ENCODE assay signal across 8 cellular contexts in genomic region chr2:201233192-201234166, GRCh38. TPM values are rescaled to one million over a fixed set of nuclear protein-coding genes. Genes with fewer than 3 reads are reported as not detected.
A peak's percentile ranks its signal among the peaks of the same experiment; 100 is the strongest.
DNase-seq lines count a peak whose midpoint lies in the region; ATAC-seq and TF ChIP-seq lines count a peak whose summit lies in the region.

No MANE protein-coding gene starts in this region.

- CTCF ChIA-PET in Caco-2 (lab: Charles Lee) = interaction anchor here (0.6 to 2.7 kb wide), 14 partner anchors 24 to 467 kb away, joined by 3 to 76 read pairs (median 6); partner anchors contain the start of genes CASP10, STRADB and TRAK2
- CTCF ChIA-PET in activated CD8-positive, alpha-beta memory T cell treated with anti-CD3 and anti-CD28 coated beads, Interleukin-2, amount 10 ng/mL, durations not matched to agents 7 days and 5 days (lab: Charles Lee) = interaction anchor here (0.6 to 4.6 kb wide), 34 partner anchors 9 to 430 kb away, joined by 3 to 166 read pairs (median 8); partner anchors contain the start of genes CASP10, CASP8, CFLAR and CLK1

- ATAC-seq in GM19467 (IDR thresholded peaks at IDR 0.05; ENCODE audit: unreplicated experiment) (peak; percentile 90), HG03571 (IDR thresholded peaks at IDR 0.05; ENCODE audit: unreplicated experiment) (peak; percentile 85), psoas muscle (peak; percentile 49 to 72 (median 58))
- peak; percentile 91 for ATAC-seq in activated CD8-positive, alpha-beta memory T cell treated with anti-CD3 and anti-CD28 coated beads, Interleukin-2, amount 10 ng/mL, durations not matched to agents 7 days and 5 days

- H3K4me3 Mint-ChIP-seq in Caco-2 (ENCODE audit: unreplicated experiment) = peak overlapping the region; percentile 98
- peak overlapping the region; percentile 96 for H3K4me3 Mint-ChIP-seq in activated CD8-positive, alpha-beta memory T cell treated with anti-CD3 and anti-CD28 coated beads, Interleukin-2, amount 10 ng/mL, durations not matched to agents 7 days and 5 days

- peak overlapping the region; percentile 39 for H3K4me2 ChIP-seq in fibroblast of lung (ENCODE audit: extremely low read depth, insufficient read depth, low read length)

- H3K9ac ChIP-seq in fibroblast of lung (ENCODE audit: insufficient read depth, low read length) = no peak overlapping the region

- no peaks in the 10 kb centered on the region for H3K9me3 ChIP-seq in Caco-2
- H3K9me3 ChIP-seq in fibroblast of lung (ENCODE audit: control insufficient read depth, insufficient read depth, low read depth, low read length) = no peaks in the 10 kb centered on the region
- no peaks in the 10 kb centered on the region for H3K9me3 ChIP-seq in psoas muscle

- H3K36me3 ChIP-seq in Caco-2 (ENCODE audit: control insufficient read depth, insufficient read depth, low read length) = no peaks in the 10 kb centered on the region
- no peaks in the 10 kb centered on the region for H3K36me3 ChIP-seq in fibroblast of lung (ENCODE audit: control insufficient read depth, insufficient read depth, low read length)
- H3K36me3 ChIP-seq in psoas muscle (ENCODE audit: insufficient read depth in 1 of 2, low read depth in 1 of 2) = no peaks in the 10 kb centered on the region

- BruUV-seq in Caco-2 (replicated peaks; lab: Mats Ljungman, UMichigan) = TSS peak; percentile 64

- 69 to 74% (median 70%) methylated on average over 17 of the region's 17 CpGs for WGBS in psoas muscle, 3 donors

- intact Hi-C loops in Caco-2 (cut with micrococcal nuclease; ENCODE audit: unreplicated experiment) = loop anchor here (1.0 to 10.0 kb wide), 4 partner anchors 75 to 411 kb away; partner anchors contain the start of genes HYCC2 and TMEM237
- intact Hi-C loops in psoas muscle (cut with DNase I) = loop anchor here in 1 of 2 donors (5.0 kb wide), 1 partner anchor 51 kb away; the partner anchor contains the start of gene CASP10

- H3K4me3 ChIP-seq in Caco-2 (ENCODE audit: low read depth, low read length) (peak overlapping the region; percentile 71), fibroblast of lung (replicated peaks in 1 of 4; ENCODE audit: control extremely low read depth in 1 of 4, insufficient read depth in 1 of 4, low read depth in 3 of 4, low read length in 4 of 4) (no peak overlapping the region), psoas muscle (peak overlapping the region; percentile 45)

- no peaks in the 10 kb centered on the region for H3K9me3 Mint-ChIP-seq in Caco-2 (ENCODE audit: unreplicated experiment)
- no peaks in the 10 kb centered on the region for H3K9me3 Mint-ChIP-seq in activated CD8-positive, alpha-beta memory T cell treated with anti-CD3 and anti-CD28 coated beads, Interleukin-2, amount 10 ng/mL, durations not matched to agents 7 days and 5 days (ENCODE audit: low read depth)

- no peak for TF ChIP-seq CTCF in Caco-2 (IDR thresholded peaks at IDR 0.05; ENCODE audit: insufficient read depth in 1 of 2, low read depth in 1 of 2, low read length in 1 of 2, severe bottlenecking in 1 of 2, unreplicated experiment in 1 of 2)
- TF ChIP-seq CTCF in fibroblast of lung (conservative IDR thresholded peaks at IDR 0.05 in 1 of 2, IDR thresholded peaks at IDR 0.05 in 1 of 2; ENCODE audit: low read depth in 1 of 2, low read length in 2 of 2) = no peak
- no peak for TF ChIP-seq CTCF in psoas muscle (IDR thresholded peaks at IDR 0.05)

- H3K79me2 ChIP-seq in fibroblast of lung (ENCODE audit: control insufficient read depth, insufficient read depth, low read length) = no peaks in the 10 kb centered on the region

- H3K27ac ChIP-seq in fibroblast of lung (ENCODE audit: insufficient read depth, low read length) (no peak overlapping the region), psoas muscle (peak overlapping the region; percentile 13)

- no peaks in the 10 kb centered on the region for H3K27me3 Mint-ChIP-seq in Caco-2 (ENCODE audit: insufficient read depth, unreplicated experiment)
- no peaks in the 10 kb centered on the region for H3K27me3 Mint-ChIP-seq in activated CD8-positive, alpha-beta memory T cell treated with anti-CD3 and anti-CD28 coated beads, Interleukin-2, amount 10 ng/mL, durations not matched to agents 7 days and 5 days

- no peaks in the 10 kb centered on the region for H4K20me1 ChIP-seq in fibroblast of lung (ENCODE audit: control insufficient read depth, extremely low read depth, insufficient read depth, low read length)

- DNase-seq in Caco-2 = peak; percentile 89 to 92
- DNase-seq in NK-92 treated with Interleukin-12 subunit alpha and Interleukin-12 subunit beta, amount 100 ng/mL, for 24 hours (lab: John Stamatoyannopoulos, UW) = peak; percentile 75
- DNase-seq in activated CD8-positive, alpha-beta memory T cell treated with anti-CD3 and anti-CD28 coated beads, Interleukin-2, amount 10 ng/mL, durations not matched to agents 7 days and 5 days = peak; percentile 95
- peak; percentile 5 to 27 for DNase-seq in fibroblast of lung (ENCODE audit: low read depth in 2 of 2)
- peak in 1 of 2 donors; percentile 42 for DNase-seq in psoas muscle
- no peak for DNase-seq in NCI-H1092 treated with DMSO at 0.1 percent for 48 hours (lab: John Stamatoyannopoulos, UW)

- peak overlapping the region; percentile 51 for H2AFZ ChIP-seq in fibroblast of lung (ENCODE audit: low read length)

- peaks cover 11% of the 10 kb centered on the region for H3K36me3 Mint-ChIP-seq in Caco-2 (ENCODE audit: insufficient read depth, unreplicated experiment)
- peaks cover 30% of the 10 kb centered on the region for H3K36me3 Mint-ChIP-seq in activated CD8-positive, alpha-beta memory T cell treated with anti-CD3 and anti-CD28 coated beads, Interleukin-2, amount 10 ng/mL, durations not matched to agents 7 days and 5 days

- POLR2A ChIA-PET in Caco-2 (lab: Charles Lee) = interaction anchor here (0.5 to 1.7 kb wide), 7 partner anchors 14 to 805 kb away, joined by 3 to 13 read pairs (median 3); partner anchors contain the start of genes CASP10 and STRADB

- peaks cover 6% of the 10 kb centered on the region for H3K4me1 ChIP-seq in Caco-2
- H3K4me1 ChIP-seq in fibroblast of lung (ENCODE audit: control insufficient read depth, extremely low read depth, insufficient read depth, low read length) = peaks cover 10% of the 10 kb centered on the region
- peaks cover 3% of the 10 kb centered on the region for H3K4me1 ChIP-seq in psoas muscle

- H3K4me1 Mint-ChIP-seq in Caco-2 (ENCODE audit: low read depth, unreplicated experiment) = peaks cover 11% of the 10 kb centered on the region
- peaks cover 56% of the 10 kb centered on the region for H3K4me1 Mint-ChIP-seq in activated CD8-positive, alpha-beta memory T cell treated with anti-CD3 and anti-CD28 coated beads, Interleukin-2, amount 10 ng/mL, durations not matched to agents 7 days and 5 days

- H3K27me3 ChIP-seq in Caco-2 (replicated peaks; ENCODE audit: control insufficient read depth, insufficient read depth, low read length) (no peaks in the 10 kb centered on the region), fibroblast of lung (ENCODE audit: control insufficient read depth, insufficient read depth, low read length) (no peaks in the 10 kb centered on the region), psoas muscle (ENCODE audit: insufficient read depth in 3 of 3, low read length in 2 of 3) (no peaks in the 10 kb centered on the region)

- peak overlapping the region; percentile 95 for H3K27ac Mint-ChIP-seq in Caco-2 (ENCODE audit: unreplicated experiment)
- H3K27ac Mint-ChIP-seq in activated CD8-positive, alpha-beta memory T cell treated with anti-CD3 and anti-CD28 coated beads, Interleukin-2, amount 10 ng/mL, durations not matched to agents 7 days and 5 days = peak overlapping the region; percentile 98

RNA-seq across cellular contexts. Expression of gene CASP8, which starts 26.9 kb away (rescaled TPM):
- 32.1 and 33.4 TPM in 2 replicates for total RNA-seq in Caco-2 (2022)
- 10 to 100 TPM; 77.3 to 90.0 TPM for total RNA-seq in activated CD8-positive, alpha-beta memory T cell treated with anti-CD3 and anti-CD28 coated beads, Interleukin-2, amount 10 ng/mL, durations not matched to agents 7 days and 5 days
- total RNA-seq in fibroblast of lung = 31.5 and 38.3 TPM in 2 replicates
- 19.7 and 22.6 TPM in 2 replicates for polyA plus RNA-seq in fibroblast of lung
- polyA plus RNA-seq in fibroblast of lung (2012) = 12.6 and 15.2 TPM in 2 replicates
- 3.8 and 4.9 TPM in 2 replicates for polyA minus RNA-seq in fibroblast of lung (ENCODE audit: low replicate concordance)
- total RNA-seq in psoas muscle = 1 to 10 TPM; 2.3 to 3.5 (median 3.0) TPM
- 1 to 10 TPM in 2 of 3 donors, under 1 TPM in 1; 0.87 to 1.3 (median 1.2) TPM for polyA plus RNA-seq in psoas muscle

RNA-seq across cellular contexts. Expression of gene CASP10, which starts 50.5 kb away (rescaled TPM):
- total RNA-seq in Caco-2 (2022) (5.8 and 5.9 TPM in 2 replicates), fibroblast of lung (4.9 and 8.1 TPM in 2 replicates), psoas muscle (1 to 10 TPM; 2.3 to 3.8 (median 2.8) TPM)
- 10 to 100 TPM; 26.6 to 37.4 TPM for total RNA-seq in activated CD8-positive, alpha-beta memory T cell treated with anti-CD3 and anti-CD28 coated beads, Interleukin-2, amount 10 ng/mL, durations not matched to agents 7 days and 5 days
- polyA plus RNA-seq in fibroblast of lung (5.0 and 5.5 TPM in 2 replicates), psoas muscle (1 to 10 TPM in 2 of 3 donors, under 1 TPM in 1; 0.90 to 1.3 (median 1.2) TPM)
- 2.5 and 2.9 TPM in 2 replicates for polyA plus RNA-seq in fibroblast of lung (2012)
- polyA minus RNA-seq in fibroblast of lung (ENCODE audit: low replicate concordance) = 2.2 and 6.8 TPM in 2 replicates

Comparison
In these comparisons a context has a peak if more than half of its experiments do, and no peak if none do; other contexts are left out.
1. H3K4me3 ChIP-seq: peak in Caco-2 (single experiment) and psoas muscle (single experiment); none in fibroblast of lung (0 of 4).
2. Peak in every context shown above with its lines, with median percentiles within 50 percentile points of each other: ATAC-seq.